8 cellular contexts compared by ENCODE assay signal in genomic region chr3:184371570-184372018, GRCh38. TPM values are rescaled to one million over a fixed set of nuclear protein-coding genes. Genes with fewer than 3 reads are reported as not detected.
A peak's percentile ranks its signal among the peaks of the same experiment; 100 is the strongest.
DNase-seq lines count a peak whose midpoint lies in the region; ATAC-seq and TF ChIP-seq lines count a peak whose summit lies in the region.

No MANE protein-coding gene starts in this region.

- CTCF ChIA-PET in activated B cell treated with CpG ODN at 0.5 μM for 24 hours (lab: Charles Lee) = interaction anchor here (0.6 to 5.3 kb wide), 11 partner anchors 9 to 377 kb away, joined by 3 to 75 read pairs (median 4); partner anchors contain the start of gene EPHB3

- H3K27ac ChIP-seq in 22Rv1 = no peak overlapping the region

- H3K27ac Mint-ChIP-seq in activated B cell treated with CpG ODN at 0.5 μM for 24 hours (no peak overlapping the region), chondrocyte (ENCODE audit: unreplicated experiment) (peak overlapping the region; percentile 56)

- H3K4me1 Mint-ChIP-seq in activated B cell treated with CpG ODN at 0.5 μM for 24 hours (peaks cover 2% of the 10 kb centered on the region), chondrocyte (ENCODE audit: low read depth) (peaks cover 65% of the 10 kb centered on the region)

- peaks cover 31% of the 10 kb centered on the region for H3K36me3 Mint-ChIP-seq in activated B cell treated with CpG ODN at 0.5 μM for 24 hours (ENCODE audit: low read depth)
- peaks cover 9% of the 10 kb centered on the region for H3K36me3 Mint-ChIP-seq in chondrocyte (ENCODE audit: low read depth)

- H3K27me3 Mint-ChIP-seq in activated B cell treated with CpG ODN at 0.5 μM for 24 hours (peaks cover 15% of the 10 kb centered on the region), chondrocyte (ENCODE audit: low read depth) (peaks cover 15% of the 10 kb centered on the region)

- TF ChIP-seq CTCF in 22Rv1 (IDR thresholded peaks at IDR 0.05) (peak; percentile 97), activated B cell treated with CpG ODN at 0.5 μM for 24 hours (IDR thresholded peaks at IDR 0.05) (no peak), chondrocyte (IDR thresholded peaks at IDR 0.05) (peak; percentile 96)

- ATAC-seq in GM18498 (IDR thresholded peaks at IDR 0.05; ENCODE audit: unreplicated experiment) (peak; percentile 85), HG03442 (IDR thresholded peaks at IDR 0.05; ENCODE audit: unreplicated experiment) (peak; percentile 55), activated B cell treated with CpG ODN at 0.5 μM for 24 hours (ENCODE audit: low read depth) (peak; percentile 97), left lobe of liver (peak; percentile 94)

- POLR2A ChIA-PET in activated B cell treated with CpG ODN at 0.5 μM for 24 hours (lab: Charles Lee) = no interaction called here

- H3K9me3 Mint-ChIP-seq in activated B cell treated with CpG ODN at 0.5 μM for 24 hours = no peaks in the 10 kb centered on the region
- H3K9me3 Mint-ChIP-seq in chondrocyte (ENCODE audit: low read depth) = no peaks in the 10 kb centered on the region

- no peak overlapping the region for H3K4me3 Mint-ChIP-seq in activated B cell treated with CpG ODN at 0.5 μM for 24 hours
- no peak overlapping the region for H3K4me3 Mint-ChIP-seq in chondrocyte (ENCODE audit: unreplicated experiment)

- DNase-seq in NCI-H446 (lab: John Stamatoyannopoulos, UW) (peak; percentile 69 to 89), activated B cell treated with CpG ODN at 0.5 μM for 24 hours (no peak), chondrocyte (ENCODE audit: low spot score) (no peak), left lobe of liver (ENCODE audit: low spot score) (peak; percentile 85)
- peak; percentile 45 to 59 for DNase-seq in stimulated activated CD4-positive, alpha-beta T cell treated with anti-CD3 and anti-CD28 coated beads, Interleukin-4, amount 100 ng/mL, for 4 hours

- intact Hi-C loops in activated B cell treated with CpG ODN at 0.5 μM for 24 hours (cut with micrococcal nuclease) = loop anchor here (1.0 to 2.0 kb wide), 4 partner anchors 142 to 406 kb away; no protein-coding TSS in a partner anchor

RNA-seq across cellular contexts. Expression of gene THPO, which starts 6.4 kb away (rescaled TPM):
- total RNA-seq in activated B cell treated with CpG ODN at 0.5 μM for 24 hours (not detected in 2 replicates), chondrocyte (not detected in 3 replicates), left lobe of liver (8.5 TPM)

RNA-seq across cellular contexts. Expression of gene CHRD, which starts 8.3 kb away (rescaled TPM):
- not detected in 2 replicates for total RNA-seq in activated B cell treated with CpG ODN at 0.5 μM for 24 hours
- 1.4 to 4.7 TPM (median 1.5 TPM) in 3 replicates for total RNA-seq in chondrocyte
- total RNA-seq in left lobe of liver = 88.3 TPM

RNA-seq across cellular contexts. Expression of gene POLR2H, which starts 10.1 kb away (rescaled TPM):
- 49.3 and 60.5 TPM in 2 replicates for total RNA-seq in activated B cell treated with CpG ODN at 0.5 μM for 24 hours
- 49.8 to 71.0 TPM (median 50.4 TPM) in 3 replicates for total RNA-seq in chondrocyte
- total RNA-seq in left lobe of liver = 33.9 TPM

RNA-seq across cellular contexts. Expression of gene CLCN2, which starts 10.2 kb away (rescaled TPM):
- total RNA-seq in activated B cell treated with CpG ODN at 0.5 μM for 24 hours = 3.4 and 3.5 TPM in 2 replicates
- total RNA-seq in chondrocyte = 3.1 to 6.5 TPM (median 3.1 TPM) in 3 replicates
- total RNA-seq in left lobe of liver = 4.8 TPM

RNA-seq across cellular contexts. Expression of gene FAM131A, which starts 34.2 kb away (rescaled TPM):
- total RNA-seq in activated B cell treated with CpG ODN at 0.5 μM for 24 hours (4.5 and 5.3 TPM in 2 replicates), chondrocyte (13.4 to 15.3 TPM (median 13.4 TPM) in 3 replicates), left lobe of liver (2.5 TPM)

Comparison
In these comparisons a context has a peak if more than half of its experiments do, and no peak if none do; other contexts are left out.
1. DNase-seq: peak in NCI-H446 (2 of 2), left lobe of liver (single experiment) and stimulated activated CD4-positive, alpha-beta T cell treated with anti-CD3 and anti-CD28 coated beads, Interleukin-4, amount 100 ng/mL, for 4 hours (2 of 2); none in activated B cell treated with CpG ODN at 0.5 μM for 24 hours (single experiment) and chondrocyte (single experiment).
2. RNA of gene CHRD, which starts 8.3 kb away (total RNA-seq): 88.3 TPM in left lobe of liver (single experiment); 1.4 to 4.7 TPM in chondrocyte and not detected in activated B cell treated with CpG ODN at 0.5 μM for 24 hours; every median in the first group is over 10 times any median in the second.
3. Peak in every context shown above with its lines, with median percentiles within 50 percentile points of each other: ATAC-seq.